In genomic region chr1:224041032-224041431, GRCh38 we compare ENCODE assay signal across 27 cellular contexts.
"Had no signal": no experiment of that assay in that cellular context is flagged by ENCODE, and none has a peak within 500 bp of the region (broad histone marks: within the 10 kb centered on the region; RNA-seq: fewer than 3 reads in every experiment).

No MANE protein-coding gene starts in this region.

- H3K36me3 Mint-ChIP-seq: activated CD8-positive, alpha-beta memory T cell treated with anti-CD3 and anti-CD28 coated beads, Interleukin-2, amount 10 ng/mL, durations not matched to agents 7 days and 5 days; activated naive CD4-positive, alpha-beta T cell treated with anti-CD3 and anti-CD28 coated beads, Interleukin-2, amount 50 U/mL, for 24 hours had no signal

- H3K27ac Mint-ChIP-seq: activated CD8-positive, alpha-beta memory T cell treated with anti-CD3 and anti-CD28 coated beads, Interleukin-2, amount 10 ng/mL, durations not matched to agents 7 days and 5 days; activated naive CD4-positive, alpha-beta T cell treated with anti-CD3 and anti-CD28 coated beads, Interleukin-2, amount 50 U/mL, for 24 hours; activated T-cell treated with anti-CD3 and anti-CD28 coated beads, Interleukin-2, amount 50 U/mL, for 24 hours; activated T-helper 1 cell treated with anti-CD3 and anti-CD28 coated beads, Interleukin-12 subunit alpha, Interleukin-12 subunit beta, Interleukin-2, Interleukin-4 antibody, amounts not matched to agents 30 ng/mL and 10 ng/mL and 1 ng/mL, durations not matched to agents 14 hours and 24 hours and 36 hours; IgD-negative memory B cell; T-helper 17 cell had no signal

- H3K4me3 Mint-ChIP-seq: activated CD8-positive, alpha-beta memory T cell treated with anti-CD3 and anti-CD28 coated beads, Interleukin-2, amount 10 ng/mL, durations not matched to agents 7 days and 5 days; activated naive CD4-positive, alpha-beta T cell treated with anti-CD3 and anti-CD28 coated beads, Interleukin-2, amount 50 U/mL, for 24 hours; activated T-cell treated with anti-CD3 and anti-CD28 coated beads, Interleukin-2, amount 50 U/mL, for 24 hours; activated T-helper 1 cell treated with anti-CD3 and anti-CD28 coated beads, Interleukin-12 subunit alpha, Interleukin-12 subunit beta, Interleukin-2, Interleukin-4 antibody, amounts not matched to agents 30 ng/mL and 10 ng/mL and 1 ng/mL, durations not matched to agents 14 hours and 24 hours and 36 hours; IgD-negative memory B cell; T-helper 17 cell had no signal

- DNase-seq: activated CD4-positive, alpha-beta T cell treated with anti-CD3 and anti-CD28 coated beads, Interleukin-2, amount 50 U/mL, for 4 hours; activated CD4-positive, CD25-positive, alpha-beta regulatory T cell; activated CD8-positive, alpha-beta memory T cell treated with anti-CD3 and anti-CD28 coated beads, Interleukin-2, amount 10 ng/mL, durations not matched to agents 7 days and 5 days; activated effector memory CD4-positive, alpha-beta T cell treated with Interleukin-2 at 50 U/mL for 16 hours; activated naive CD4-positive, alpha-beta T cell; activated T-cell treated with anti-CD3 and anti-CD28 coated beads, Interleukin-2, amount 50 U/mL, for 24 hours; MG63; MV-4-11; NCI-H1092 treated with DMSO at 0.1 percent for 48 hours; NCI-H1417 treated with DMSO at 0.1 percent for 48 hours; NCI-H1694; NCI-H2029; NCI-H2107; NCI-H2171 treated with DMSO at 0.1 percent for 48 hours; NCI-H345; NCI-H510A; NCI-H526 treated with DMSO at 0.1 percent for 48 hours; NCI-H82; SHP77; T-helper 17 cell; T1000 had no signal

- H3K36me3 ChIP-seq: MG63, SJSA1 had no signal

- H3K4me3 ChIP-seq: MG63, SJSA1 had no signal

- H3K9me3 Mint-ChIP-seq: activated naive CD4-positive, alpha-beta T cell treated with anti-CD3 and anti-CD28 coated beads, Interleukin-2, amount 50 U/mL, for 24 hours; activated T-cell treated with anti-CD3 and anti-CD28 coated beads, Interleukin-2, amount 50 U/mL, for 24 hours; activated T-helper 1 cell treated with anti-CD3 and anti-CD28 coated beads, Interleukin-12 subunit alpha, Interleukin-12 subunit beta, Interleukin-2, Interleukin-4 antibody, amounts not matched to agents 30 ng/mL and 10 ng/mL and 1 ng/mL, durations not matched to agents 14 hours and 24 hours and 36 hours had no signal

- H3K27ac ChIP-seq: KMS-11, SJSA1 had no signal

- FAIRE-seq: TTC549 had no signal

- H3K9me3 ChIP-seq: MG63, SJSA1 had no signal

- H3K4me1 Mint-ChIP-seq: activated naive CD4-positive, alpha-beta T cell treated with anti-CD3 and anti-CD28 coated beads, Interleukin-2, amount 50 U/mL, for 24 hours; IgD-negative memory B cell; T-helper 17 cell had no signal

- ATAC-seq: activated CD8-positive, alpha-beta memory T cell treated with anti-CD3 and anti-CD28 coated beads, Interleukin-2, amount 10 ng/mL, durations not matched to agents 7 days and 5 days; T-helper 17 cell had no signal

- H3K9ac ChIP-seq: KMS-11 had no signal

- H3K4me2 ChIP-seq: KMS-11 had no signal
